Comparison of ENCODE assay signal across 8 cellular contexts in the genomic region with DNA sequence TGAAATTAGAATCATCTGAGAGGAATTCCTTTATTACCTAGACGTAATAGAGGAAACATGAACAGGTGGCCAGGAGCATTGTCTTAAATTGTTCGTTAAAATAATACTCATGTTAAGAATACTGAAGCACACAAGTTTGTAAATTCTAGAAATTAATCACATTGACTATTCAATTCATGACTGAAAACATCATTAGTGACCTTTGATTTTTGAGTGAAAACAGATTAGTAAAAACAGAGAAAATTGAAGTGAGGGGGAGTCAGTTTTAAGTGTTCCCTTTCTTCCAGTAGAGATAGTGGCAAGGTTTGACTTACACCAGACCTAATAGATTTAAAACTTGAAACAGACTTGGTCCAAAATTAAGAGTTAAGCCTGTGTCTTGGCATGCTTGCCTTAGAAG. TPM values are rescaled to one million over a fixed set of nuclear protein-coding genes. Genes with fewer than 3 reads are reported as not detected.
A peak's percentile ranks its signal among the peaks of the same experiment; 100 is the strongest.
DNase-seq lines count a peak whose midpoint lies in the region; ATAC-seq, FAIRE-seq and TF ChIP-seq lines count a peak whose summit lies in the region.

No MANE protein-coding gene starts in this region.

- no peaks in the 10 kb centered on the region for H3K9me3 ChIP-seq in HepG2 (ENCODE audit: low read length)
- H3K9me3 ChIP-seq in thyroid gland, result no peaks in the 10 kb centered on the region

- peaks cover 64% of the 10 kb centered on the region for H3K79me2 ChIP-seq in HepG2 (ENCODE audit: insufficient read depth, low read length)

- peaks cover 60% of the 10 kb centered on the region for H3K4me1 Mint-ChIP-seq in activated T-cell treated with anti-CD3 and anti-CD28 coated beads, Interleukin-2, amount 50 U/mL, for 24 hours (ENCODE audit: low read depth)

- ATAC-seq in HepG2, result no peak

- H3K27ac ChIP-seq in angular gyrus (ENCODE audit: low read depth, low read length), result peak overlapping the region; percentile 97
- peak overlapping the region; percentile 99 for H3K27ac ChIP-seq in HepG2 (ENCODE audit: extremely low read length, insufficient read depth, low read length)
- peak overlapping the region in 2 of 3 donors; percentile 100 for H3K27ac ChIP-seq in thyroid gland

- peak overlapping the region; percentile 100 for H3K27ac Mint-ChIP-seq in activated T-cell treated with anti-CD3 and anti-CD28 coated beads, Interleukin-2, amount 50 U/mL, for 24 hours

- no peak for FAIRE-seq in HepG2 (lab: Jason Lieb, UNC)

- TF ChIP-seq EP300 in HepG2 (IDR thresholded peaks at IDR 0.05; ENCODE audit: low read depth in 2 of 2, low read length in 2 of 2) (no peak), HepG2 (CRISPR knock-in tag; IDR thresholded peaks at IDR 0.05; ENCODE audit: borderline replicate concordance) (no peak)

- peak overlapping the region; percentile 100 for H3K9ac ChIP-seq in HepG2 (ENCODE audit: insufficient read depth, low read depth, low read length)

- H3K4me3 ChIP-seq in HepG2 (replicated peaks in 1 of 3; ENCODE audit: insufficient read depth in 1 of 3, low read depth in 2 of 3, low read length in 3 of 3) (peak overlapping the region; percentile 82 to 94 (median 84); a peak in 5 of 6 replicates), thyroid gland (replicated peaks in 1 of 3) (no peak overlapping the region)

- H3K36me3 Mint-ChIP-seq in activated T-cell treated with anti-CD3 and anti-CD28 coated beads, Interleukin-2, amount 50 U/mL, for 24 hours (ENCODE audit: low read depth), result peaks cover 74% of the 10 kb centered on the region

- TSS peak; percentile 48 for BruUV-seq in HepG2 (replicated peaks; lab: Mats Ljungman, UMichigan)

- H3K4me1 ChIP-seq in HepG2 (ENCODE audit: insufficient read depth, low read length) (peaks cover 66% of the 10 kb centered on the region), thyroid gland (peaks cover 24 to 40% of the 10 kb centered on the region in 2 donors)

- H4K20me1 ChIP-seq in HepG2 (ENCODE audit: insufficient read depth, low read length), result peaks cover 31% of the 10 kb centered on the region

- no peak overlapping the region for H2AFZ ChIP-seq in HepG2 (ENCODE audit: low read length)

- H3K27me3 Mint-ChIP-seq in activated T-cell treated with anti-CD3 and anti-CD28 coated beads, Interleukin-2, amount 50 U/mL, for 24 hours, result no peaks in the 10 kb centered on the region

- in situ Hi-C loops in HepG2 (cut with HindIII; ENCODE audit: extremely low pct_ligation_motif_present, low pct_unique_long_range_greater_than_20kb), result loop anchor here (10.0 kb wide), 1 partner anchor 204 kb away; no protein-coding TSS in a partner anchor

- WGBS in HepG2 (ENCODE audit: low lambda C conversion rate), result 10% methylated on average over 2 of the region's 2 CpGs
- 17 to 22% methylated on average over 2 of the region's 2 CpGs for WGBS in thyroid gland, 2 donors

- H3K9me3 Mint-ChIP-seq in activated T-cell treated with anti-CD3 and anti-CD28 coated beads, Interleukin-2, amount 50 U/mL, for 24 hours, result no peaks in the 10 kb centered on the region

- CTCF ChIA-PET in HepG2 (lab: Yijun Ruan, JAX; ENCODE audit: low intra/inter-chr PET ratio, low total read pairs), result no interaction called here

- H3K36me3 ChIP-seq in HepG2 (replicated peaks in 1 of 2; ENCODE audit: control insufficient read depth in 1 of 2, insufficient read depth in 2 of 2, low read length in 2 of 2), result peaks cover 1 to 4% of the 10 kb centered on the region in 2 experiments
- H3K36me3 ChIP-seq in thyroid gland, result no peaks in the 10 kb centered on the region

- TF ChIP-seq CTCF in HepG2 (CRISPR knock-in tag; IDR thresholded peaks at IDR 0.05), result no peak
- TF ChIP-seq CTCF in thyroid gland (IDR thresholded peaks at IDR 0.05), result no peak

- no peak for DNase-seq in activated T-cell treated with anti-CD3 and anti-CD28 coated beads, Interleukin-2, amount 50 U/mL, for 24 hours
- DNase-seq in activated T-cell treated with anti-CD3 and anti-CD28 coated beads, Interleukin-2, amount 50 U/mL, for 48 hours, result no peak
- DNase-seq in HepG2 (ENCODE audit: low spot score) (no peak), thyroid gland (no peak), EL (no peak), LoVo (ENCODE audit: low spot score) (no peak), NCI-H2029 treated with DMSO at 0.1 percent for 48 hours (lab: John Stamatoyannopoulos, UW) (no peak)

- TF ChIP-seq POLR2A in HepG2 (IDR thresholded peaks at IDR 0.05; ENCODE audit: insufficient read depth in 1 of 2, low read depth in 2 of 2, low read length in 2 of 2) (no peak), thyroid gland (IDR thresholded peaks at IDR 0.05) (no peak)

- no peak for TF ChIP-seq RAD21 in HepG2 (CRISPR knock-in tag; IDR thresholded peaks at IDR 0.05)

- H3K4me3 Mint-ChIP-seq in activated T-cell treated with anti-CD3 and anti-CD28 coated beads, Interleukin-2, amount 50 U/mL, for 24 hours, result peak overlapping the region; percentile 90

- intact Hi-C loops in HepG2 (cut with micrococcal nuclease; ENCODE audit: unreplicated experiment), result no loop called here
- intact Hi-C loops in thyroid gland (cut with DNase I), result no loop called here

- POLR2A ChIA-PET in HepG2 (lab: Yijun Ruan, JAX), result no interaction called here

- peak overlapping the region; percentile 92 for H3K4me2 ChIP-seq in HepG2 (ENCODE audit: low read depth, low read length)

- no peaks in the 10 kb centered on the region for H3K27me3 ChIP-seq in HepG2 (ENCODE audit: control insufficient read depth in 1 of 2, insufficient read depth in 2 of 2, low read length in 2 of 2)
- no peaks in the 10 kb centered on the region for H3K27me3 ChIP-seq in thyroid gland

RNA-seq across cellular contexts. Expression of gene ZFP91, which starts 1.4 kb away (rescaled TPM):
- total RNA-seq in HepG2 (2016; rRNA removed; fragmentation: Illumina TruSeq; extraction: Trizol), result 38.6 and 48.5 TPM in 2 replicates
- 4.6 and 4.8 TPM in 2 replicates for total RNA-seq in HepG2 (2016; cell fraction: cytosol; rRNA removed; fragmentation: Illumina TruSeq; extraction: Trizol; ENCODE audit: low read depth)
- total RNA-seq in HepG2 (2016; cell fraction: insoluble cytoplasmic fraction; rRNA removed; fragmentation: Illumina TruSeq; extraction: Trizol), result 38.4 and 45.8 TPM in 2 replicates
- total RNA-seq in HepG2 (2016; cell fraction: membrane; rRNA removed; fragmentation: Illumina TruSeq; extraction: Trizol), result 26.4 and 28.6 TPM in 2 replicates
- total RNA-seq in HepG2 (2016; cell fraction: nucleus; rRNA removed; fragmentation: Illumina TruSeq; extraction: Trizol), result 39.6 and 42.4 TPM in 2 replicates
- 10.9 and 13.5 TPM in 2 replicates for polyA plus RNA-seq in HepG2 (2011; rRNA removed)
- polyA plus RNA-seq in HepG2 (2011; cell fraction: cytosol; rRNA removed), result 6.3 and 10.1 TPM in 2 replicates
- 9.4 and 11.5 TPM in 2 replicates for polyA plus RNA-seq in HepG2 (2011; cell fraction: nucleus; rRNA removed)
- 14.2 and 16.4 TPM in 2 replicates for polyA plus RNA-seq in HepG2 (2012)
- polyA plus RNA-seq in HepG2 (2016; cell fraction: cytosol; fragmentation: Illumina TruSeq; extraction: Trizol; ENCODE audit: low read depth), result 2.6 and 2.8 TPM in 2 replicates
- 39.1 and 39.4 TPM in 2 replicates for polyA plus RNA-seq in HepG2 (2016; cell fraction: insoluble cytoplasmic fraction; fragmentation: Illumina TruSeq; extraction: Trizol; ENCODE audit: low read depth)
- 12.9 and 14.8 TPM in 2 replicates for polyA plus RNA-seq in HepG2 (2016; cell fraction: membrane; fragmentation: Illumina TruSeq; extraction: Trizol; ENCODE audit: low read depth)
- polyA plus RNA-seq in HepG2 (2016; cell fraction: nucleus; fragmentation: Illumina TruSeq; extraction: Trizol; ENCODE audit: insufficient read depth, low read depth), result 42.3 and 45.0 TPM in 2 replicates
- 11.3 and 31.2 TPM in 2 replicates for polyA minus RNA-seq in HepG2 (2011; rRNA and poly(A)+ RNA removed; ENCODE audit: low replicate concordance)
- 12.8 and 13.7 TPM in 2 replicates for polyA minus RNA-seq in HepG2 (2011; cell fraction: cytosol; rRNA and poly(A)+ RNA removed)
- polyA minus RNA-seq in HepG2 (2011; cell fraction: nucleus; rRNA and poly(A)+ RNA removed), result 38.5 and 43.5 TPM in 2 replicates
- total RNA-seq in thyroid gland, result 10 to 100 TPM; 49.8 to 63.7 (median 59.1) TPM

RNA-seq across cellular contexts. Expression of gene LPXN, which starts 4.7 kb away (rescaled TPM):
- total RNA-seq in HepG2 (2016; rRNA removed; fragmentation: Illumina TruSeq; extraction: Trizol), result 0.90 and 1.7 TPM in 2 replicates
- total RNA-seq in HepG2 (2016; cell fraction: cytosol; rRNA removed; fragmentation: Illumina TruSeq; extraction: Trizol; ENCODE audit: low read depth), result 0.81 and 0.88 TPM in 2 replicates
- 1.2 and 1.6 TPM in 2 replicates for total RNA-seq in HepG2 (2016; cell fraction: insoluble cytoplasmic fraction; rRNA removed; fragmentation: Illumina TruSeq; extraction: Trizol)
- total RNA-seq in HepG2 (2016; cell fraction: membrane; rRNA removed; fragmentation: Illumina TruSeq; extraction: Trizol), result 1.00 and 1.0 TPM in 2 replicates
- total RNA-seq in HepG2 (2016; cell fraction: nucleus; rRNA removed; fragmentation: Illumina TruSeq; extraction: Trizol), result 2.7 and 3.1 TPM in 2 replicates
- polyA plus RNA-seq in HepG2 (2011; rRNA removed), result 3.5 and 4.5 TPM in 2 replicates
- polyA plus RNA-seq in HepG2 (2011; cell fraction: cytosol; rRNA removed), result 2.2 and 2.3 TPM in 2 replicates
- polyA plus RNA-seq in HepG2 (2011; cell fraction: nucleus; rRNA removed), result 8.0 and 10.5 TPM in 2 replicates
- 1.6 and 2.2 TPM in 2 replicates for polyA plus RNA-seq in HepG2 (2012)
- 0.48 and 0.66 TPM in 2 replicates for polyA plus RNA-seq in HepG2 (2016; cell fraction: cytosol; fragmentation: Illumina TruSeq; extraction: Trizol; ENCODE audit: low read depth)
- polyA plus RNA-seq in HepG2 (2016; cell fraction: insoluble cytoplasmic fraction; fragmentation: Illumina TruSeq; extraction: Trizol; ENCODE audit: low read depth), result 1.7 TPM in 2 replicates
- polyA plus RNA-seq in HepG2 (2016; cell fraction: membrane; fragmentation: Illumina TruSeq; extraction: Trizol; ENCODE audit: low read depth), result 1.1 and 1.2 TPM in 2 replicates
- 5.5 and 6.2 TPM in 2 replicates for polyA plus RNA-seq in HepG2 (2016; cell fraction: nucleus; fragmentation: Illumina TruSeq; extraction: Trizol; ENCODE audit: insufficient read depth, low read depth)
- 3.6 and 4.9 TPM in 2 replicates for polyA minus RNA-seq in HepG2 (2011; rRNA and poly(A)+ RNA removed; ENCODE audit: low replicate concordance)
- 0.79 and 1.2 TPM in 2 replicates for polyA minus RNA-seq in HepG2 (2011; cell fraction: cytosol; rRNA and poly(A)+ RNA removed)
- polyA minus RNA-seq in HepG2 (2011; cell fraction: nucleus; rRNA and poly(A)+ RNA removed), result 5.9 and 9.4 TPM in 2 replicates
- 10 to 100 TPM in 2 of 4 donors, 1 to 10 TPM in 2; 5.8 to 14.4 (median 9.4) TPM for total RNA-seq in thyroid gland

RNA-seq across cellular contexts. Expression of gene CNTF, which starts 42.2 kb away (rescaled TPM):
- total RNA-seq in HepG2 (2016; rRNA removed; fragmentation: Illumina TruSeq; extraction: Trizol), result 1.5 and 2.3 TPM in 2 replicates
- not detected in 2 replicates for total RNA-seq in HepG2 (2016; cell fraction: cytosol; rRNA removed; fragmentation: Illumina TruSeq; extraction: Trizol; ENCODE audit: low read depth)
- total RNA-seq in HepG2 (2016; cell fraction: insoluble cytoplasmic fraction; rRNA removed; fragmentation: Illumina TruSeq; extraction: Trizol), result 1.2 and 3.0 TPM in 2 replicates
- total RNA-seq in HepG2 (2016; cell fraction: membrane; rRNA removed; fragmentation: Illumina TruSeq; extraction: Trizol), result 0.59 and 0.71 TPM in 2 replicates
- 9.6 and 10.8 TPM in 2 replicates for total RNA-seq in HepG2 (2016; cell fraction: nucleus; rRNA removed; fragmentation: Illumina TruSeq; extraction: Trizol)
- 0.47 and 0.51 TPM in 2 replicates for polyA plus RNA-seq in HepG2 (2011; rRNA removed)
- 0.07 and 0.14 TPM in 2 replicates for polyA plus RNA-seq in HepG2 (2011; cell fraction: cytosol; rRNA removed)
- polyA plus RNA-seq in HepG2 (2011; cell fraction: nucleus; rRNA removed), result 2.1 and 2.4 TPM in 2 replicates
- 0.43 and 0.69 TPM in 2 replicates for polyA plus RNA-seq in HepG2 (2012)
- 0.10 and 0.24 TPM in 2 replicates for polyA plus RNA-seq in HepG2 (2016; cell fraction: cytosol; fragmentation: Illumina TruSeq; extraction: Trizol; ENCODE audit: low read depth)
- polyA plus RNA-seq in HepG2 (2016; cell fraction: insoluble cytoplasmic fraction; fragmentation: Illumina TruSeq; extraction: Trizol; ENCODE audit: low read depth), result 0.83 and 1.1 TPM in 2 replicates
- polyA plus RNA-seq in HepG2 (2016; cell fraction: membrane; fragmentation: Illumina TruSeq; extraction: Trizol; ENCODE audit: low read depth), result 0.34 and 0.45 TPM in 2 replicates
- 4.5 and 5.7 TPM in 2 replicates for polyA plus RNA-seq in HepG2 (2016; cell fraction: nucleus; fragmentation: Illumina TruSeq; extraction: Trizol; ENCODE audit: insufficient read depth, low read depth)
- polyA minus RNA-seq in HepG2 (2011; rRNA and poly(A)+ RNA removed; ENCODE audit: low replicate concordance), result 3.9 and 7.2 TPM in 2 replicates
- not detected in 2 replicates for polyA minus RNA-seq in HepG2 (2011; cell fraction: cytosol; rRNA and poly(A)+ RNA removed)
- 26.9 and 30.3 TPM in 2 replicates for polyA minus RNA-seq in HepG2 (2011; cell fraction: nucleus; rRNA and poly(A)+ RNA removed)
- total RNA-seq in thyroid gland, result 1 to 10 TPM; 1.6 to 5.0 (median 1.7) TPM

Comparison
In these comparisons a context has a peak if more than half of its experiments do, and no peak if none do; other contexts are left out.
1. H3K4me3 ChIP-seq: peak in HepG2 (3 of 3); none in thyroid gland (0 of 3).
2. Peak in every context shown above with its lines, with median percentiles within 50 percentile points of each other: H3K27ac ChIP-seq.